In the genomic region with DNA sequence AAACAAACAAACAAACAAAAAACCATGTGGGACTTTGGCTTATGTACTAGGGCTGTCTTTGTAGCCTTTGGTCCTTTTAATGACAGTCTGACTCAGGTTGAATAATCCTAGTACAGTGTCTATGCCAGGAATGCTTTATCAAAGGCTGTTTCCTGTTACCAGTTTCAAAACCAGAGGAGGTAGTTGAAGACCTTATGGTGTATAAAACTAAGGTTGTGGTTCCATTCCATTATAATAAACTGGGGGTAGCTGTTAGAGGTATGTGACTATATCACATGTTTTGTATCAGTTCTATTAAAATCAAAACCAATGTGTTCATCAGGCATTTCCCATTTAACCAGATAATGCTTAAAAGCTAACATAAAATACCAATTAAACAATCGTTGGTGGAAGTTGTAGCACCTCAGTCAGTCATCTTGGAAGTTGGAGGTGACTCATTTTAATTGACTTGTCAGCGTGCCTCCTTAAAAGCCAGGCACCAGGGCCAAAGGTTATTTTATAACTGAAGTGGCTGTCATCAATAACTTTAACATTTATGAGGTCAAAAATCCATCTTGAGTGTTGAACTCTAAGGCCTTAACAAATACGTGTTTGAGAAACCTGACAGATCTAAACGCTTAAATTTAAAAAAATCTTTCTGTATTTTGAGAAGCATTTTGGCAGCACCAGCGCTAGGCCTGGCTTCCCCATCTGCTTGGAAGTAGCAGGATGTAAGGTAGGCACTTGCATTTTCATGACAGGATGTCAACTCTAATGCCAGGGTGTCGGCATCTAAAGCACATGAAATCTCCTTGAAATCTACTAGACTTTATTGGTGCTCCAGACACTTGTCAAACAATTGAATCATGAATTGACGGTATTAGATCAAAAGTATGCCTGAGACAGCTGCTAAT, we compare ENCODE assay signal across 1 cellular context.
TF ChIP-seq lines count a peak whose summit lies in the region.

No MANE protein-coding gene starts in this region.

TF ChIP-seq in IMR-90, 13 proteins besides CTCF, POLR2A, EP300 and RAD21:
- TF ChIP-seq CHD1 (IDR thresholded peaks at IDR 0.05; ENCODE audit: low read depth, low read length), result no peak
TF ChIP-seq in IMR-90: peak in this region for 0.
